In genomic region chr18:59273936-59274928, GRCh38 we compare ENCODE assay signal across 1 cellular context.
TF ChIP-seq lines count a peak whose summit lies in the region.

No MANE protein-coding gene starts in this region.

TF ChIP-seq in A549, 52 proteins besides CTCF, POLR2A, EP300 and RAD21 (continued from another document):
- TF ChIP-seq REST (IDR thresholded peaks at IDR 0.05) (no peak), KDM1A (IDR thresholded peaks at IDR 0.05; ENCODE audit: low read depth) (no peak), PHF8 (IDR thresholded peaks at IDR 0.05; ENCODE audit: borderline replicate concordance, low read depth) (no peak), MYC (IDR thresholded peaks at IDR 0.05; ENCODE audit: borderline replicate concordance, low read length) (no peak), GATA3 (IDR thresholded peaks at IDR 0.05; ENCODE audit: borderline replicate concordance) (no peak), ESRRA (IDR thresholded peaks at IDR 0.05; ENCODE audit: borderline replicate concordance, low read length) (no peak), NR3C1 (IDR thresholded peaks at IDR 0.05) (no peak), EHMT2 (IDR thresholded peaks at IDR 0.05; ENCODE audit: low read depth) (no peak), MAZ (IDR thresholded peaks at IDR 0.05; ENCODE audit: borderline replicate concordance, low read depth, low read length) (no peak), HMGXB4 (CRISPR knock-in tag; IDR thresholded peaks at IDR 0.05; ENCODE audit: borderline replicate concordance) (no peak), CBX8 (IDR thresholded peaks at IDR 0.05) (no peak), USF2 (IDR thresholded peaks at IDR 0.05) (no peak), RFX5 (IDR thresholded peaks at IDR 0.05) (no peak), RARB (CRISPR knock-in tag; IDR thresholded peaks at IDR 0.05) (no peak), HOXB13 (CRISPR knock-in tag; IDR thresholded peaks at IDR 0.05; ENCODE audit: low read depth) (no peak)
